ENCODE assay signal across 8 cellular contexts in genomic region chr11:101262258-101262657, GRCh38.
"Had no signal": no experiment of that assay in that cellular context is flagged by ENCODE, and none has a peak within 500 bp of the region (broad histone marks: within the 10 kb centered on the region; RNA-seq: fewer than 3 reads in every experiment).

No MANE protein-coding gene starts in this region.

- ATAC-seq: GM12878 had no signal

- H3K4me3 ChIP-seq: GM12878 had no signal

- DNase-seq: GDM1, GF-D8 had no signal

- FAIRE-seq: G401.6, GM12878, GM12891, GM12892, GM18507, GM19239 had no signal
